In genomic region chr1:147924813-147925212, GRCh38 we compare ENCODE assay signal across 1 cellular context.
TF ChIP-seq lines count a peak whose summit lies in the region.

No MANE protein-coding gene starts in this region.

TF ChIP-seq in K562, 482 proteins besides CTCF, POLR2A, EP300 and RAD21:
- TF ChIP-seq NFE2 (IDR thresholded peaks at IDR 0.05; ENCODE audit: low read depth): peak; percentile 79
- peak; percentile 37 for TF ChIP-seq ZNF316 (IDR thresholded peaks at IDR 0.05)
- no peak for TF ChIP-seq ZNF398 (CRISPR knock-in tag; IDR thresholded peaks at IDR 0.05)
- peak; percentile 22; the same call in 1 of the 2 replicates for TF ChIP-seq MAFK (IDR thresholded peaks at IDR 0.05; ENCODE audit: low read length)
- TF ChIP-seq C11orf30 (IDR thresholded peaks at IDR 0.05; ENCODE audit: low read depth): peak; percentile 48; the same call in 1 of the 2 replicates
